8 cellular contexts compared by ENCODE assay signal in the genomic region with DNA sequence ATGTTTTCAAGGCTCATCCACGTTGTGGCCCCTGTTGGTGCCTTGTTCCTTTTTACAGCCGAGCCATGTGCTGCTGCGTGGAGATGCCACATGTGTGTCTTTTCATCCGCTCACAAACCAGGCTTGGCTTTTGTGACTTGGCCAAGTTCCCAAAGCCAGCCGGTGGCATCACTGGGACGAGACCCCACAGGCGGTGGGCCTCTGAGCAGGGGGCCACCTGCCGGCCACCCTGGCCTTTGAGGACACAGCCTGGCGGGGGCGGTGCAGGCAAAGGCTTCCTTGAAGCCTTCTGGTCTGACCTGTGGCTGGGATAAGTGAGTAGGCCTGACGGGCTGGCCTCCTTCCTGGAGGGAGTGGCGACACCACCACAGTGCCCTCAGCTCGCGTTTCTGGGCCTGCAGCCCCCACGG. TPM values are rescaled to one million over a fixed set of nuclear protein-coding genes. Genes with fewer than 3 reads are reported as not detected.
DNase-seq lines count a peak whose midpoint lies in the region; ATAC-seq, FAIRE-seq and TF ChIP-seq lines count a peak whose summit lies in the region.

No MANE protein-coding gene starts in this region.

- H3K4me1 Mint-ChIP-seq in CD4-positive, alpha-beta T cell (ENCODE audit: low read depth) = peaks cover 68% of the 10 kb centered on the region

- H3K9me3 ChIP-seq in CD4-positive, alpha-beta T cell (ENCODE audit: control insufficient read depth, low read length) = no peaks in the 10 kb centered on the region
- no peaks in the 10 kb centered on the region for H3K9me3 ChIP-seq in OCI-LY3 (ENCODE audit: insufficient read depth, low read length)
- no peaks in the 10 kb centered on the region for H3K9me3 ChIP-seq in GM12878 (replicated peaks; ENCODE audit: control insufficient read depth, insufficient read depth, low read length)
- no peaks in the 10 kb centered on the region for H3K9me3 ChIP-seq in lower lobe of right lung
- no peaks in the 10 kb centered on the region for H3K9me3 ChIP-seq in upper lobe of right lung

- H3K27me3 Mint-ChIP-seq in CD4-positive, alpha-beta T cell = no peaks in the 10 kb centered on the region

- H3K4me2 ChIP-seq in OCI-LY3 (ENCODE audit: low read length) (peak overlapping the region; percentile 97), GM12878 (ENCODE audit: control insufficient read depth, insufficient read depth) (peak overlapping the region; percentile 84)

- CTCF ChIA-PET in CD4-positive, alpha-beta T cell (lab: Charles Lee) = interaction anchor here (1.2 to 4.1 kb wide), 4 partner anchors 9 to 74 kb away, joined by 6 to 26 read pairs (median 12); partner anchors contain the start of gene ANKRD13D
- CTCF ChIA-PET in GM12878 (lab: Yijun Ruan, JAX) = interaction anchor here (0.6 to 2.0 kb wide), 8 partner anchors 9 to 75 kb away, joined by 3 to 20 read pairs (median 8); partner anchors contain the start of genes ANKRD13D and GRK2

- no peak; the same call in 1 of the 2 replicates for TF ChIP-seq POLR2A in GM12878 (IDR thresholded peaks at IDR 0.05; ENCODE audit: low read depth, low read length)

- BruUV-seq in GM12878 (replicated peaks; lab: Mats Ljungman, UMichigan) = no TSS peak

- DNase-seq in CD4-positive, alpha-beta T cell = peak in 2 of 10 experiments; percentile 6 to 26
- DNase-seq in GM12878 (ENCODE audit: low read depth, low spot score) (no peak), lower lobe of right lung (peak; percentile 73), upper lobe of right lung (peak; percentile 81), NCI-H774 (lab: John Stamatoyannopoulos, UW) (no peak), NCI-H2029 treated with DMSO at 0.1 percent for 48 hours (lab: John Stamatoyannopoulos, UW) (no peak)

- peaks cover 70% of the 10 kb centered on the region for H3K36me3 Mint-ChIP-seq in CD4-positive, alpha-beta T cell (ENCODE audit: low read depth)

- WGBS in GM12878 (ENCODE audit: insufficient coverage, insufficient replicate concordance, low lambda C conversion rate, missing lambda C conversion rate) = 5% methylated on average over 15 of the region's 15 CpGs

- TF ChIP-seq EP300 in GM12878 (IDR thresholded peaks at IDR 0.05; ENCODE audit: borderline replicate concordance in 1 of 2, control insufficient read depth in 1 of 2, low read depth in 2 of 2, low read length in 2 of 2) = no peak

- RAD21 ChIA-PET in GM12878 (lab: Charles Lee; ENCODE audit: unreplicated experiment) = interaction anchor here (0.9 to 1.9 kb wide), 8 partner anchors 7 to 79 kb away, joined by 3 to 14 read pairs (median 6); partner anchors contain the start of genes ANKRD13D and GRK2

- H3K9me3 Mint-ChIP-seq in CD4-positive, alpha-beta T cell = no peaks in the 10 kb centered on the region

- intact Hi-C loops in CD4-positive, alpha-beta T cell (cut with DNase I, micrococcal nuclease) = loop anchor here (1.0 kb wide), 4 partner anchors 9 to 40 kb away; no protein-coding TSS in a partner anchor
- intact Hi-C loops in GM12878 (cut with micrococcal nuclease; ENCODE audit: unreplicated experiment) (loop anchor here (1.0 kb wide), 2 partner anchors 9 to 11 kb away; no protein-coding TSS in a partner anchor), lower lobe of right lung (cut with DNase I) (no loop called here), upper lobe of right lung (cut with DNase I) (no loop called here)

- H3K79me2 ChIP-seq in OCI-LY3 (ENCODE audit: low read length) (peaks cover 71% of the 10 kb centered on the region), GM12878 (ENCODE audit: control insufficient read depth, insufficient read depth, low read length) (peaks cover 72% of the 10 kb centered on the region)

- POLR2A ChIA-PET in CD4-positive, alpha-beta T cell (lab: Charles Lee) = interaction anchor here (0.6 to 5.3 kb wide), 17 partner anchors 9 to 638 kb away, joined by 3 to 191 read pairs (median 5); partner anchors contain the start of genes ANKRD13D, GRK2, KDM2A and PTPRCAP
- POLR2A ChIA-PET in GM12878 (lab: Charles Lee) = interaction anchor here (1.1 to 2.6 kb wide), 7 partner anchors 8 to 163 kb away, joined by 3 to 25 read pairs (median 6); partner anchors contain the start of gene ANKRD13D

- peak overlapping the region; percentile 92 for H3K9ac ChIP-seq in OCI-LY3 (ENCODE audit: low read length)
- peak overlapping the region; percentile 69 for H3K9ac ChIP-seq in GM12878 (ENCODE audit: control insufficient read depth, insufficient read depth, low read length)

- 0 out of 2 replicates have a peak, but pooled peaks have one; percentile 15 for TF ChIP-seq RAD21 in GM12878 (IDR thresholded peaks at IDR 0.05; ENCODE audit: insufficient read depth, low read depth, low read length)

- H3K4me3 ChIP-seq in OCI-LY3 (ENCODE audit: low read length) (peak overlapping the region; percentile 65), GM12878 (peak overlapping the region; percentile 10; the same call in 1 of the 2 replicates), lower lobe of right lung (peak overlapping the region; percentile 45), upper lobe of right lung (peak overlapping the region; percentile 40)

- TF ChIP-seq CTCF in CD4-positive, alpha-beta T cell (IDR thresholded peaks at IDR 0.05) = no peak
- TF ChIP-seq CTCF in OCI-LY3 (IDR thresholded peaks at IDR 0.05; ENCODE audit: low read depth, low read length) (peak; percentile 48), GM12878 (IDR thresholded peaks at IDR 0.05 in 2 of 3, conservative IDR thresholded peaks at IDR 0.05 in 1 of 3; ENCODE audit: control insufficient read depth in 2 of 3, extremely low read depth in 1 of 3, insufficient read depth in 1 of 3, low read depth in 3 of 3, low read length in 3 of 3) (peak; percentile 22 to 56 (median 40); a peak in 5 of 6 replicates), lower lobe of right lung (IDR thresholded peaks at IDR 0.05) (peak; percentile 33), upper lobe of right lung (IDR thresholded peaks at IDR 0.05) (peak; percentile 32)

- H3K27me3 ChIP-seq in CD4-positive, alpha-beta T cell (ENCODE audit: control insufficient read depth, insufficient read depth, low read length) = no peaks in the 10 kb centered on the region
- H3K27me3 ChIP-seq in OCI-LY3 (ENCODE audit: low read depth, low read length) = no peaks in the 10 kb centered on the region
- no peaks in the 10 kb centered on the region for H3K27me3 ChIP-seq in GM12878 (replicated peaks in 1 of 2; ENCODE audit: control insufficient read depth in 2 of 2, insufficient read depth in 2 of 2, low read length in 1 of 2)
- no peaks in the 10 kb centered on the region for H3K27me3 ChIP-seq in lower lobe of right lung (ENCODE audit: low read depth)
- no peaks in the 10 kb centered on the region for H3K27me3 ChIP-seq in upper lobe of right lung

- SMC1A ChIA-PET in GM12878 (lab: Charles Lee; ENCODE audit: uncharacterized antibody, unreplicated experiment) = interaction anchor here (1.0 to 1.9 kb wide), 6 partner anchors 9 to 76 kb away, joined by 4 to 9 read pairs (median 4); partner anchors contain the start of genes GRK2 and POLD4

- H3K36me3 ChIP-seq in OCI-LY3 (replicated peaks; ENCODE audit: low read depth, low read length) (peaks cover 48% of the 10 kb centered on the region), GM12878 (ENCODE audit: control insufficient read depth in 2 of 2, insufficient read depth in 2 of 2, low read length in 1 of 2) (peaks cover 26 to 52% of the 10 kb centered on the region in 2 experiments), lower lobe of right lung (peaks cover 37% of the 10 kb centered on the region), upper lobe of right lung (peaks cover 33% of the 10 kb centered on the region)

- H3K4me1 ChIP-seq in OCI-LY3 (ENCODE audit: low read length) = peaks cover 38% of the 10 kb centered on the region
- H3K4me1 ChIP-seq in GM12878 (ENCODE audit: control insufficient read depth, insufficient read depth, low read length) = peaks cover 53% of the 10 kb centered on the region
- peaks cover 99% of the 10 kb centered on the region for H3K4me1 ChIP-seq in lower lobe of right lung
- peaks cover 80% of the 10 kb centered on the region for H3K4me1 ChIP-seq in upper lobe of right lung

- H3K27ac Mint-ChIP-seq in CD4-positive, alpha-beta T cell = peak overlapping the region; percentile 90

- H2AFZ ChIP-seq in OCI-LY3 (ENCODE audit: low read depth, low read length) (no peak overlapping the region), GM12878 (ENCODE audit: control insufficient read depth, low read depth, low read length) (no peak overlapping the region)

- ATAC-seq in CD4-positive, alpha-beta T cell (ENCODE audit: poor library complexity) = no peak
- ATAC-seq in GM21529 (IDR thresholded peaks at IDR 0.05; ENCODE audit: unreplicated experiment) (peak; percentile 27), GM12878 (peak; percentile 55), lower lobe of right lung (peak; percentile 47 to 49), upper lobe of right lung (peak; percentile 51)

- in situ Hi-C loops in GM12878 (cut with MboI) = no loop called here

- H3K4me3 Mint-ChIP-seq in CD4-positive, alpha-beta T cell = peak overlapping the region; percentile 83

- no peak for FAIRE-seq in GM12878 (lab: Jason Lieb, UNC)

- H4K20me1 ChIP-seq in OCI-LY3 (ENCODE audit: insufficient read depth, low read length) (peaks cover 24% of the 10 kb centered on the region), GM12878 (ENCODE audit: control insufficient read depth, insufficient read depth) (no peaks in the 10 kb centered on the region)

- peak overlapping the region; percentile 97 for H3K27ac ChIP-seq in CD4-positive, alpha-beta T cell (ENCODE audit: low read depth, low read length)
- H3K27ac ChIP-seq in OCI-LY3 (ENCODE audit: low read length) (peak overlapping the region; percentile 93), GM12878 (ENCODE audit: control insufficient read depth, insufficient read depth) (peak overlapping the region; percentile 99), lower lobe of right lung (peak overlapping the region; percentile 93), upper lobe of right lung (peak overlapping the region; percentile 93)

RNA-seq across cellular contexts. Expression of gene GRK2, which starts 10.6 kb away (rescaled TPM):
- 100 to 1,000 TPM; 309 to 325 TPM for total RNA-seq in CD4-positive, alpha-beta T cell
- 113 and 129 TPM in 2 replicates for total RNA-seq in GM12878 (2013; cell fraction: nucleolus; rRNA removed)
- total RNA-seq in GM12878 (2014; rRNA removed) (135 and 140 TPM in 2 replicates), GM12878 (2014; rRNA removed; fragmentation: Illumina TruSeq; extraction: Trizol) (50.3 and 54.9 TPM in 2 replicates), GM12878 (2021) (152 and 160 TPM in 2 replicates), lower lobe of right lung (101 TPM), upper lobe of right lung (98.4 TPM)
- polyA plus RNA-seq in GM12878 (2011; ENCODE audit: low read depth) = 47.6 TPM
- polyA plus RNA-seq in GM12878 (2011; rRNA removed) (52.4 and 77.2 TPM in 2 replicates), GM12878 (2014; fragmentation: Illumina TruSeq; extraction: Trizol) (44.5 and 90.0 TPM in 2 replicates), GM12878 (2014; fragmentation: Nextera tagmentation; extraction: Ambion mirVana) (1 to 10 TPM; 1.0 to 1.3 TPM), GM12878 (2014; rRNA removed) (142 and 155 TPM in 2 replicates), GM12878 (2016; fragmentation: Nextera tagmentation; extraction: Ambion mirVana) (10 to 100 TPM; 31.5 to 34.5 TPM)
- polyA plus RNA-seq in GM12878 (2011; cell fraction: cytosol; rRNA removed) = 84.2 and 124 TPM in 2 replicates
- polyA plus RNA-seq in GM12878 (2011; cell fraction: nucleus; rRNA removed) = 373 and 393 TPM in 2 replicates
- polyA plus RNA-seq in GM12878 (2012) = 130 and 152 TPM in 2 replicates
- polyA minus RNA-seq in GM12878 (2011; rRNA and poly(A)+ RNA removed) = 105 and 117 TPM in 2 replicates
- 65.8 and 85.8 TPM in 2 replicates for polyA minus RNA-seq in GM12878 (2011; cell fraction: cytosol; rRNA and poly(A)+ RNA removed)
- polyA minus RNA-seq in GM12878 (2011; cell fraction: nucleus; rRNA and poly(A)+ RNA removed) = 76.6 and 99.7 TPM in 2 replicates

RNA-seq across cellular contexts. Expression of gene ANKRD13D, which starts 12.3 kb away (rescaled TPM):
- total RNA-seq in CD4-positive, alpha-beta T cell = 100 to 1,000 TPM; 160 to 161 TPM
- total RNA-seq in GM12878 (2013; cell fraction: nucleolus; rRNA removed) = 70.6 and 80.4 TPM in 2 replicates
- total RNA-seq in GM12878 (2014; rRNA removed) (36.7 and 39.5 TPM in 2 replicates), GM12878 (2014; rRNA removed; fragmentation: Illumina TruSeq; extraction: Trizol) (20.8 and 21.1 TPM in 2 replicates), GM12878 (2021) (45.2 and 54.1 TPM in 2 replicates), lower lobe of right lung (66.9 TPM), upper lobe of right lung (59.4 TPM)
- polyA plus RNA-seq in GM12878 (2011; ENCODE audit: low read depth) = 8.7 TPM
- polyA plus RNA-seq in GM12878 (2011; rRNA removed) (13.2 and 25.2 TPM in 2 replicates), GM12878 (2014; fragmentation: Illumina TruSeq; extraction: Trizol) (6.7 and 18.4 TPM in 2 replicates), GM12878 (2014; fragmentation: Nextera tagmentation; extraction: Ambion mirVana) (1 to 10 TPM; 2.0 to 5.9 TPM), GM12878 (2014; rRNA removed) (56.2 and 58.8 TPM in 2 replicates), GM12878 (2016; fragmentation: Nextera tagmentation; extraction: Ambion mirVana) (10 to 100 TPM; 18.4 to 22.0 TPM)
- 24.9 and 43.8 TPM in 2 replicates for polyA plus RNA-seq in GM12878 (2011; cell fraction: cytosol; rRNA removed)
- polyA plus RNA-seq in GM12878 (2011; cell fraction: nucleus; rRNA removed) = 169 and 236 TPM in 2 replicates
- 18.7 and 28.3 TPM in 2 replicates for polyA plus RNA-seq in GM12878 (2012)
- polyA minus RNA-seq in GM12878 (2011; rRNA and poly(A)+ RNA removed) = 12.1 and 32.2 TPM in 2 replicates
- 11.0 and 14.5 TPM in 2 replicates for polyA minus RNA-seq in GM12878 (2011; cell fraction: cytosol; rRNA and poly(A)+ RNA removed)
- polyA minus RNA-seq in GM12878 (2011; cell fraction: nucleus; rRNA and poly(A)+ RNA removed) = 36.4 and 70.8 TPM in 2 replicates

RNA-seq across cellular contexts. Expression of gene SSH3, which starts 26.5 kb away (rescaled TPM):
- 1 to 10 TPM; 8.5 to 8.8 TPM for total RNA-seq in CD4-positive, alpha-beta T cell
- total RNA-seq in GM12878 (2013; cell fraction: nucleolus; rRNA removed) = 0.93 and 0.94 TPM in 2 replicates
- total RNA-seq in GM12878 (2014; rRNA removed) = 0.11 and 0.73 TPM in 2 replicates
- 0.18 and 0.23 TPM in 2 replicates for total RNA-seq in GM12878 (2014; rRNA removed; fragmentation: Illumina TruSeq; extraction: Trizol)
- total RNA-seq in GM12878 (2021) = 0.80 and 1.7 TPM in 2 replicates
- 0.09 TPM for polyA plus RNA-seq in GM12878 (2011; ENCODE audit: low read depth)
- polyA plus RNA-seq in GM12878 (2011; rRNA removed) = 0.05 and 0.10 TPM in 2 replicates
- 0.04 and 0.13 TPM in 2 replicates for polyA plus RNA-seq in GM12878 (2011; cell fraction: cytosol; rRNA removed)
- 1.4 and 2.0 TPM in 2 replicates for polyA plus RNA-seq in GM12878 (2011; cell fraction: nucleus; rRNA removed)
- polyA plus RNA-seq in GM12878 (2012) = 0.24 and 0.38 TPM in 2 replicates
- 0.08 and 0.21 TPM in 2 replicates for polyA plus RNA-seq in GM12878 (2014; fragmentation: Illumina TruSeq; extraction: Trizol)
- polyA plus RNA-seq in GM12878 (2014; fragmentation: Nextera tagmentation; extraction: Ambion mirVana) = not detected
- polyA plus RNA-seq in GM12878 (2014; rRNA removed) = 0.83 and 0.94 TPM in 2 replicates
- under 1 TPM in 1 of 2 experiments, not detected in 1; 0.28 TPM for polyA plus RNA-seq in GM12878 (2016; fragmentation: Nextera tagmentation; extraction: Ambion mirVana)
- 0.26 TPM in 1 of 2 replicates, not detected in the other for polyA minus RNA-seq in GM12878 (2011; rRNA and poly(A)+ RNA removed)
- polyA minus RNA-seq in GM12878 (2011; cell fraction: cytosol; rRNA and poly(A)+ RNA removed) = 0.53 TPM in 1 of 2 replicates, not detected in the other
- polyA minus RNA-seq in GM12878 (2011; cell fraction: nucleus; rRNA and poly(A)+ RNA removed) = 0.48 and 2.2 TPM in 2 replicates
- 37.7 TPM for total RNA-seq in lower lobe of right lung
- total RNA-seq in upper lobe of right lung = 36.4 TPM

Comparison
In these comparisons a context has a peak if more than half of its experiments do, and no peak if none do; other contexts are left out.
1. DNase-seq: peak in lower lobe of right lung (single experiment) and upper lobe of right lung (single experiment); none in GM12878 (single experiment), NCI-H774 (single experiment) and NCI-H2029 treated with DMSO at 0.1 percent for 48 hours (single experiment).
2. H3K4me3 ChIP-seq: peak in every context shown above with its lines; median percentile 65 in OCI-LY3; 45 in lower lobe of right lung; 40 in upper lobe of right lung; 10 in GM12878.
3. intact Hi-C loops: an anchor here in CD4-positive, alpha-beta T cell (1.0 kb wide) and GM12878 (1.0 kb wide); none called in lower lobe of right lung and upper lobe of right lung.
4. Peak in every context shown above with its lines, with median percentiles within 50 percentile points of each other: H3K27ac ChIP-seq.